Comparison of ENCODE assay signal across 1 cellular context in the genomic region with DNA sequence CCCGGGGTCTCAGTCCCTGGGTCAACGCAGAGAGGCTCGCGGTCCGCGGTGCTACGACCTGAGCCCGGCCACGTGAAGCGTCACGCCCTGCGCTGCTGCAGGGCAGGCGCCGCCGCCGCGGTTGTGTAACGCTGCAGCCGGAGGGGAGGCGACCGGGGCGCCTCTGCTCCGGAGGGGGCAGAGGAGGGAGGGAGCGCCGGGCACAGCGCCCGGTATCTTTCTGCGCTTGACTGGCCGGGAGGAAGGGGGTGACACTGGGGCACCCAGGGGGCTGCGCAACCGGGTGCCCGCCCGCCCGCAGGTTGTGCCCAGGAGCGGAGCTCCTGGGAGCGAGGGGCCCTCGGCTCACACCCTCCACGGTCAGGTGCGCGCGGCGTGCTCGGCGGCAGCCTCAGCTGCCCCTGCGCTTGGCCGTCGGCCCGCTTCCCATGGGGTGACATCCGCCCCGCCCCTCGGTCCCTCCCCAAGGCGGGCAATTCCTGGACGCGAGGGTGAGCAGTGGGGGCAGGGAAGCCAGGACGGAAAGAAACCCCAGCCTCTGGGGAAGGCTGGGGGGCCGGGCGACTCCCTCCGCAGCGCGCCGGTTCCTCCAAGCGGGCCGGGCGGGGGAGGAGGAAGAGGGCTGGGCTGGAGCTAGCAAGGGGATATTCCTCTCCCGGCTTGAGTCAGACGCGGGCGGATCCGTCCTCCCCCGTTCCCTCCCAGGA.
TF ChIP-seq lines count a peak whose summit lies in the region.

No MANE protein-coding gene starts in this region.

TF ChIP-seq in GM12878, 131 proteins besides CTCF, POLR2A, EP300 and RAD21 (continued from another document and continues in another):
- TF ChIP-seq, protein P1, sequence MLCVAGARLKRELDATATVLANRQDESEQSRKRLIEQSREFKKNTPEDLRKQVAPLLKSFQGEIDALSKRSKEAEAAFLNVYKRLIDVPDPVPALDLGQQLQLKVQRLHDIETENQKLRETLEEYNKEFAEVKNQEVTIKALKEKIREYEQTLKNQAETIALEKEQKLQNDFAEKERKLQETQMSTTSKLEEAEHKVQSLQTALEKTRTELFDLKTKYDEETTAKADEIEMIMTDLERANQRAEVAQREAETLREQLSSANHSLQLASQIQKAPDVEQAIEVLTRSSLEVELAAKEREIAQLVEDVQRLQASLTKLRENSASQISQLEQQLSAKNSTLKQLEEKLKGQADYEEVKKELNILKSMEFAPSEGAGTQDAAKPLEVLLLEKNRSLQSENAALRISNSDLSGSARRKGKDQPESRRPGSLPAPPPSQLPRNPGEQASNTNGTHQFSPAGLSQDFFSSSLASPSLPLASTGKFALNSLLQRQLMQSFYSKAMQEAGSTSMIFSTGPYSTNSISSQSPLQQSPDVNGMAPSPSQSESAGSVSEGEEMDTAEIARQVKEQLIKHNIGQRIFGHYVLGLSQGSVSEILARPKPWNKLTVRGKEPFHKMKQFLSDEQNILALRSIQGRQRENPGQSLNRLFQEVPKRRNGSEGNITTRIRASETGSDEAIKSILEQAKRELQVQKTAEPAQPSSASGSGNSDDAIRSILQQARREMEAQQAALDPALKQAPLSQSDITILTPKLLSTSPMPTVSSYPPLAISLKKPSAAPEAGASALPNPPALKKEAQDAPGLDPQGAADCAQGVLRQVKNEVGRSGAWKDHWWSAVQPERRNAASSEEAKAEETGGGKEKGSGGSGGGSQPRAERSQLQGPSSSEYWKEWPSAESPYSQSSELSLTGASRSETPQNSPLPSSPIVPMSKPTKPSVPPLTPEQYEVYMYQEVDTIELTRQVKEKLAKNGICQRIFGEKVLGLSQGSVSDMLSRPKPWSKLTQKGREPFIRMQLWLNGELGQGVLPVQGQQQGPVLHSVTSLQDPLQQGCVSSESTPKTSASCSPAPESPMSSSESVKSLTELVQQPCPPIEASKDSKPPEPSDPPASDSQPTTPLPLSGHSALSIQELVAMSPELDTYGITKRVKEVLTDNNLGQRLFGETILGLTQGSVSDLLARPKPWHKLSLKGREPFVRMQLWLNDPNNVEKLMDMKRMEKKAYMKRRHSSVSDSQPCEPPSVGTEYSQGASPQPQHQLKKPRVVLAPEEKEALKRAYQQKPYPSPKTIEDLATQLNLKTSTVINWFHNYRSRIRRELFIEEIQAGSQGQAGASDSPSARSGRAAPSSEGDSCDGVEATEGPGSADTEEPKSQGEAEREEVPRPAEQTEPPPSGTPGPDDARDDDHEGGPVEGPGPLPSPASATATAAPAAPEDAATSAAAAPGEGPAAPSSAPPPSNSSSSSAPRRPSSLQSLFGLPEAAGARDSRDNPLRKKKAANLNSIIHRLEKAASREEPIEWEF (IDR thresholded peaks at IDR 0.05; ENCODE audit: insufficient replicate concordance, low read depth, low read length) = peak; percentile 72
- TF ChIP-seq, protein P2, sequence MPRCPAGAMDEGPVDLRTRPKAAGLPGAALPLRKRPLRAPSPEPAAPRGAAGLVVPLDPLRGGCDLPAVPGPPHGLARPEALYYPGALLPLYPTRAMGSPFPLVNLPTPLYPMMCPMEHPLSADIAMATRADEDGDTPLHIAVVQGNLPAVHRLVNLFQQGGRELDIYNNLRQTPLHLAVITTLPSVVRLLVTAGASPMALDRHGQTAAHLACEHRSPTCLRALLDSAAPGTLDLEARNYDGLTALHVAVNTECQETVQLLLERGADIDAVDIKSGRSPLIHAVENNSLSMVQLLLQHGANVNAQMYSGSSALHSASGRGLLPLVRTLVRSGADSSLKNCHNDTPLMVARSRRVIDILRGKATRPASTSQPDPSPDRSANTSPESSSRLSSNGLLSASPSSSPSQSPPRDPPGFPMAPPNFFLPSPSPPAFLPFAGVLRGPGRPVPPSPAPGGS (IDR thresholded peaks at IDR 0.05; ENCODE audit: borderline replicate concordance, insufficient read depth, low read depth, low read length, poor library complexity, severe bottlenecking) = peak; percentile 54
- TF ChIP-seq, protein P3, sequence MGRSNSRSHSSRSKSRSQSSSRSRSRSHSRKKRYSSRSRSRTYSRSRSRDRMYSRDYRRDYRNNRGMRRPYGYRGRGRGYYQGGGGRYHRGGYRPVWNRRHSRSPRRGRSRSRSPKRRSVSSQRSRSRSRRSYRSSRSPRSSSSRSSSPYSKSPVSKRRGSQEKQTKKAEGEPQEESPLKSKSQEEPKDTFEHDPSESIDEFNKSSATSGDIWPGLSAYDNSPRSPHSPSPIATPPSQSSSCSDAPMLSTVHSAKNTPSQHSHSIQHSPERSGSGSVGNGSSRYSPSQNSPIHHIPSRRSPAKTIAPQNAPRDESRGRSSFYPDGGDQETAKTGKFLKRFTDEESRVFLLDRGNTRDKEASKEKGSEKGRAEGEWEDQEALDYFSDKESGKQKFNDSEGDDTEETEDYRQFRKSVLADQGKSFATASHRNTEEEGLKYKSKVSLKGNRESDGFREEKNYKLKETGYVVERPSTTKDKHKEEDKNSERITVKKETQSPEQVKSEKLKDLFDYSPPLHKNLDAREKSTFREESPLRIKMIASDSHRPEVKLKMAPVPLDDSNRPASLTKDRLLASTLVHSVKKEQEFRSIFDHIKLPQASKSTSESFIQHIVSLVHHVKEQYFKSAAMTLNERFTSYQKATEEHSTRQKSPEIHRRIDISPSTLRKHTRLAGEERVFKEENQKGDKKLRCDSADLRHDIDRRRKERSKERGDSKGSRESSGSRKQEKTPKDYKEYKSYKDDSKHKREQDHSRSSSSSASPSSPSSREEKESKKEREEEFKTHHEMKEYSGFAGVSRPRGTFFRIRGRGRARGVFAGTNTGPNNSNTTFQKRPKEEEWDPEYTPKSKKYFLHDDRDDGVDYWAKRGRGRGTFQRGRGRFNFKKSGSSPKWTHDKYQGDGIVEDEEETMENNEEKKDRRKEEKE (IDR thresholded peaks at IDR 0.05) = no peak; the same call in 1 of the 2 replicates
- peak; percentile 43; the same call in 1 of the 2 replicates for TF ChIP-seq NR2C1 (IDR thresholded peaks at IDR 0.05)
- TF ChIP-seq NR2F1 (conservative IDR thresholded peaks at IDR 0.05) = peak; percentile 91
- TF ChIP-seq, protein P4, sequence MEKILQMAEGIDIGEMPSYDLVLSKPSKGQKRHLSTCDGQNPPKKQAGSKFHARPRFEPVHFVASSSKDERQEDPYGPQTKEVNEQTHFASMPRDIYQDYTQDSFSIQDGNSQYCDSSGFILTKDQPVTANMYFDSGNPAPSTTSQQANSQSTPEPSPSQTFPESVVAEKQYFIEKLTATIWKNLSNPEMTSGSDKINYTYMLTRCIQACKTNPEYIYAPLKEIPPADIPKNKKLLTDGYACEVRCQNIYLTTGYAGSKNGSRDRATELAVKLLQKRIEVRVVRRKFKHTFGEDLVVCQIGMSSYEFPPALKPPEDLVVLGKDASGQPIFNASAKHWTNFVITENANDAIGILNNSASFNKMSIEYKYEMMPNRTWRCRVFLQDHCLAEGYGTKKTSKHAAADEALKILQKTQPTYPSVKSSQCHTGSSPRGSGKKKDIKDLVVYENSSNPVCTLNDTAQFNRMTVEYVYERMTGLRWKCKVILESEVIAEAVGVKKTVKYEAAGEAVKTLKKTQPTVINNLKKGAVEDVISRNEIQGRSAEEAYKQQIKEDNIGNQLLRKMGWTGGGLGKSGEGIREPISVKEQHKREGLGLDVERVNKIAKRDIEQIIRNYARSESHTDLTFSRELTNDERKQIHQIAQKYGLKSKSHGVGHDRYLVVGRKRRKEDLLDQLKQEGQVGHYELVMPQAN (conservative IDR thresholded peaks at IDR 0.05) = peak; percentile 59
- no peak for TF ChIP-seq SIX5 (IDR thresholded peaks at IDR 0.05; ENCODE audit: low read depth, low read length, severe bottlenecking)
- peak; percentile 6; the same call in 1 of the 2 replicates for TF ChIP-seq ZNF24 (IDR thresholded peaks at IDR 0.05)
- 0 out of 2 replicates have a peak, but pooled peaks have one; percentile 29 for TF ChIP-seq IRF4 (IDR thresholded peaks at IDR 0.05; ENCODE audit: low read depth, low read length)
- 0 out of 2 replicates have a peak, but pooled peaks have one; percentile 69 for TF ChIP-seq TARDBP (IDR thresholded peaks at IDR 0.05; ENCODE audit: borderline replicate concordance)
- TF ChIP-seq, protein P5, sequence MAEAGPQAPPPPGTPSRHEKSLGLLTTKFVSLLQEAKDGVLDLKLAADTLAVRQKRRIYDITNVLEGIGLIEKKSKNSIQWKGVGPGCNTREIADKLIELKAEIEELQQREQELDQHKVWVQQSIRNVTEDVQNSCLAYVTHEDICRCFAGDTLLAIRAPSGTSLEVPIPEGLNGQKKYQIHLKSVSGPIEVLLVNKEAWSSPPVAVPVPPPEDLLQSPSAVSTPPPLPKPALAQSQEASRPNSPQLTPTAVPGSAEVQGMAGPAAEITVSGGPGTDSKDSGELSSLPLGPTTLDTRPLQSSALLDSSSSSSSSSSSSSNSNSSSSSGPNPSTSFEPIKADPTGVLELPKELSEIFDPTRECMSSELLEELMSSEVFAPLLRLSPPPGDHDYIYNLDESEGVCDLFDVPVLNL (IDR thresholded peaks at IDR 0.05; ENCODE audit: low read depth, low read length) = no peak; the same call in 1 of the 2 replicates
- peak; percentile 77 for TF ChIP-seq TCF12 (IDR thresholded peaks at IDR 0.05; ENCODE audit: low read depth, low read length)
- TF ChIP-seq MTA2 (IDR thresholded peaks at IDR 0.05; ENCODE audit: low read depth) = peak; percentile 81
- TF ChIP-seq RB1 (IDR thresholded peaks at IDR 0.05; ENCODE audit: borderline replicate concordance) = peak; percentile 62; the same call in 1 of the 2 replicates
- TF ChIP-seq, protein P6, sequence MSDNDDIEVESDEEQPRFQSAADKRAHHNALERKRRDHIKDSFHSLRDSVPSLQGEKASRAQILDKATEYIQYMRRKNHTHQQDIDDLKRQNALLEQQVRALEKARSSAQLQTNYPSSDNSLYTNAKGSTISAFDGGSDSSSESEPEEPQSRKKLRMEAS (IDR thresholded peaks at IDR 0.05; ENCODE audit: low read depth, low read length) = 0 out of 2 replicates have a peak, but pooled peaks have one; percentile 6
- TF ChIP-seq, protein P7, sequence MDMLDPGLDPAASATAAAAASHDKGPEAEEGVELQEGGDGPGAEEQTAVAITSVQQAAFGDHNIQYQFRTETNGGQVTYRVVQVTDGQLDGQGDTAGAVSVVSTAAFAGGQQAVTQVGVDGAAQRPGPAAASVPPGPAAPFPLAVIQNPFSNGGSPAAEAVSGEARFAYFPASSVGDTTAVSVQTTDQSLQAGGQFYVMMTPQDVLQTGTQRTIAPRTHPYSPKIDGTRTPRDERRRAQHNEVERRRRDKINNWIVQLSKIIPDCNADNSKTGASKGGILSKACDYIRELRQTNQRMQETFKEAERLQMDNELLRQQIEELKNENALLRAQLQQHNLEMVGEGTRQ (IDR thresholded peaks at IDR 0.05; ENCODE audit: borderline replicate concordance, low read depth, low read length) = peak; percentile 1; the same call in 1 of the 2 replicates
- TF ChIP-seq, protein P8, sequence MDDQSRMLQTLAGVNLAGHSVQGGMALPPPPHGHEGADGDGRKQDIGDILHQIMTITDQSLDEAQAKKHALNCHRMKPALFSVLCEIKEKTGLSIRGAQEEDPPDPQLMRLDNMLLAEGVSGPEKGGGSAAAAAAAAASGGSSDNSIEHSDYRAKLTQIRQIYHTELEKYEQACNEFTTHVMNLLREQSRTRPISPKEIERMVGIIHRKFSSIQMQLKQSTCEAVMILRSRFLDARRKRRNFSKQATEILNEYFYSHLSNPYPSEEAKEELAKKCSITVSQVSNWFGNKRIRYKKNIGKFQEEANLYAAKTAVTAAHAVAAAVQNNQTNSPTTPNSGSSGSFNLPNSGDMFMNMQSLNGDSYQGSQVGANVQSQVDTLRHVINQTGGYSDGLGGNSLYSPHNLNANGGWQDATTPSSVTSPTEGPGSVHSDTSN (IDR thresholded peaks at IDR 0.05; ENCODE audit: insufficient replicate concordance, low read depth, low read length) = no peak
- TF ChIP-seq GATAD2B (conservative IDR thresholded peaks at IDR 0.05; ENCODE audit: low read depth) = peak; percentile 99
- no peak for TF ChIP-seq HCFC1 (IDR thresholded peaks at IDR 0.05; ENCODE audit: low read length)
- TF ChIP-seq, protein P9, sequence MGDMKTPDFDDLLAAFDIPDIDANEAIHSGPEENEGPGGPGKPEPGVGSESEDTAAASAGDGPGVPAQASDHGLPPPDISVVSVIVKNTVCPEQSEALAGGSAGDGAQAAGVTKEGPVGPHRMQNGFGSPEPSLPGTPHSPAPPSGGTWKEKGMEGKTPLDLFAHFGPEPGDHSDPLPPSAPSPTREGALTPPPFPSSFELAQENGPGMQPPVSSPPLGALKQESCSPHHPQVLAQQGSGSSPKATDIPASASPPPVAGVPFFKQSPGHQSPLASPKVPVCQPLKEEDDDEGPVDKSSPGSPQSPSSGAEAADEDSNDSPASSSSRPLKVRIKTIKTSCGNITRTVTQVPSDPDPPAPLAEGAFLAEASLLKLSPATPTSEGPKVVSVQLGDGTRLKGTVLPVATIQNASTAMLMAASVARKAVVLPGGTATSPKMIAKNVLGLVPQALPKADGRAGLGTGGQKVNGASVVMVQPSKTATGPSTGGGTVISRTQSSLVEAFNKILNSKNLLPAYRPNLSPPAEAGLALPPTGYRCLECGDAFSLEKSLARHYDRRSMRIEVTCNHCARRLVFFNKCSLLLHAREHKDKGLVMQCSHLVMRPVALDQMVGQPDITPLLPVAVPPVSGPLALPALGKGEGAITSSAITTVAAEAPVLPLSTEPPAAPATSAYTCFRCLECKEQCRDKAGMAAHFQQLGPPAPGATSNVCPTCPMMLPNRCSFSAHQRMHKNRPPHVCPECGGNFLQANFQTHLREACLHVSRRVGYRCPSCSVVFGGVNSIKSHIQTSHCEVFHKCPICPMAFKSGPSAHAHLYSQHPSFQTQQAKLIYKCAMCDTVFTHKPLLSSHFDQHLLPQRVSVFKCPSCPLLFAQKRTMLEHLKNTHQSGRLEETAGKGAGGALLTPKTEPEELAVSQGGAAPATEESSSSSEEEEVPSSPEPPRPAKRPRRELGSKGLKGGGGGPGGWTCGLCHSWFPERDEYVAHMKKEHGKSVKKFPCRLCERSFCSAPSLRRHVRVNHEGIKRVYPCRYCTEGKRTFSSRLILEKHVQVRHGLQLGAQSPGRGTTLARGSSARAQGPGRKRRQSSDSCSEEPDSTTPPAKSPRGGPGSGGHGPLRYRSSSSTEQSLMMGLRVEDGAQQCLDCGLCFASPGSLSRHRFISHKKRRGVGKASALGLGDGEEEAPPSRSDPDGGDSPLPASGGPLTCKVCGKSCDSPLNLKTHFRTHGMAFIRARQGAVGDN (IDR thresholded peaks at IDR 0.05) = peak; percentile 95
- peak in 1 of 2 experiments; percentile 46; a peak in 1 of 4 replicates for TF ChIP-seq CEBPB (IDR thresholded peaks at IDR 0.05; ENCODE audit: borderline replicate concordance in 1 of 2, low read depth in 2 of 2, low read length in 2 of 2)
- no peak for TF ChIP-seq RBBP5 (conservative IDR thresholded peaks at IDR 0.05)
- TF ChIP-seq HDAC6 (IDR thresholded peaks at IDR 0.05; ENCODE audit: unreplicated experiment) = peak; percentile 66
- TF ChIP-seq, protein P10, sequence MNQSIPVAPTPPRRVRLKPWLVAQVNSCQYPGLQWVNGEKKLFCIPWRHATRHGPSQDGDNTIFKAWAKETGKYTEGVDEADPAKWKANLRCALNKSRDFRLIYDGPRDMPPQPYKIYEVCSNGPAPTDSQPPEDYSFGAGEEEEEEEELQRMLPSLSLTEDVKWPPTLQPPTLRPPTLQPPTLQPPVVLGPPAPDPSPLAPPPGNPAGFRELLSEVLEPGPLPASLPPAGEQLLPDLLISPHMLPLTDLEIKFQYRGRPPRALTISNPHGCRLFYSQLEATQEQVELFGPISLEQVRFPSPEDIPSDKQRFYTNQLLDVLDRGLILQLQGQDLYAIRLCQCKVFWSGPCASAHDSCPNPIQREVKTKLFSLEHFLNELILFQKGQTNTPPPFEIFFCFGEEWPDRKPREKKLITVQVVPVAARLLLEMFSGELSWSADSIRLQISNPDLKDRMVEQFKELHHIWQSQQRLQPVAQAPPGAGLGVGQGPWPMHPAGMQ (IDR thresholded peaks at IDR 0.05; ENCODE audit: borderline replicate concordance) = no peak
- peak in 1 of 2 experiments; percentile 83; a peak in 2 of 4 replicates for TF ChIP-seq ETV6 (conservative IDR thresholded peaks at IDR 0.05 in 1 of 2, IDR thresholded peaks at IDR 0.05 in 1 of 2; ENCODE audit: borderline replicate concordance in 1 of 2, low read depth in 1 of 2)
- TF ChIP-seq CHD2 (IDR thresholded peaks at IDR 0.05; ENCODE audit: borderline replicate concordance, low read depth, low read length) = peak; percentile 93
- TF ChIP-seq STAT3 (IDR thresholded peaks at IDR 0.05; ENCODE audit: low read depth, low read length) = no peak
- no peak for TF ChIP-seq FOS (IDR thresholded peaks at IDR 0.05; ENCODE audit: borderline replicate concordance, extremely low read depth, insufficient read length)
